Comparison of ENCODE assay signal across 28 cellular contexts in genomic region chr17:7508846-7509245, GRCh38. TPM values are rescaled to one million over a fixed set of nuclear protein-coding genes. Genes with fewer than 3 reads are reported as not detected.
DNase-seq lines count a peak whose midpoint lies in the region; ATAC-seq and TF ChIP-seq lines count a peak whose summit lies in the region.
"Had no signal": no experiment of that assay in that cellular context is flagged by ENCODE, and none has a peak within 500 bp of the region (broad histone marks: within the 10 kb centered on the region; RNA-seq: fewer than 3 reads in every experiment).

No MANE protein-coding gene starts in this region.

- no peak overlapping the region for H2BK12ac ChIP-seq in mesenchymal stem cell (ENCODE audit: low read length in 2 of 2)

- peaks cover 22% of the 10 kb centered on the region for H3K79me1 ChIP-seq in mesenchymal stem cell (replicated peaks; ENCODE audit: low read length, poor library complexity, severe bottlenecking)

- H3K9me3 ChIP-seq in mesenchymal stem cell (ENCODE audit: control insufficient read depth, low read length) = no peaks in the 10 kb centered on the region
- no peaks in the 10 kb centered on the region for H3K9me3 ChIP-seq in gastrocnemius medialis
- H3K9me3 ChIP-seq: HAP-1, ovary, stomach, thyroid gland had no signal

- H3K4ac ChIP-seq in mesenchymal stem cell (ENCODE audit: low read depth in 1 of 2, low read length in 2 of 2) = no peak overlapping the region

- peaks cover 82 to 99% of the 10 kb centered on the region in 2 experiments for H3K36me3 ChIP-seq in mesenchymal stem cell (ENCODE audit: control insufficient read depth in 1 of 2, insufficient read depth in 2 of 2, low read depth in 1 of 2, low read length in 2 of 2)
- peaks cover 3 to 90% of the 10 kb centered on the region in 2 donors for H3K36me3 ChIP-seq in gastrocnemius medialis
- H3K36me3 ChIP-seq: ovary had no signal

- H3K27me3 ChIP-seq in mesenchymal stem cell (ENCODE audit: control insufficient read depth in 1 of 2, insufficient read depth in 1 of 2, low read length in 2 of 2) (no peaks in the 10 kb centered on the region), gastrocnemius medialis (no peaks in the 10 kb centered on the region)
- H3K27me3 ChIP-seq: ovary, stomach, thyroid gland had no signal

- H2AK5ac ChIP-seq in mesenchymal stem cell (ENCODE audit: low read length, severe bottlenecking) = no peak overlapping the region

- 96% methylated on average over 9 of the region's 9 CpGs for WGBS in mesenchymal stem cell

- ATAC-seq in gastrocnemius medialis = no peak
- ATAC-seq: left cardiac atrium, SK-N-SH treated with all-trans-retinoic acid at 6 μM for 48 hours had no signal

- peak; percentile 45 for DNase-seq in activated effector memory CD4-positive, alpha-beta T cell treated with anti-CD3 and anti-CD28 coated beads, Interleukin-2, amount 50 U/mL, for 16 hours
- no peak for DNase-seq in activated effector memory CD4-positive, alpha-beta T cell treated with Interleukin-2 at 50 U/mL for 16 hours
- DNase-seq in mesenchymal stem cell (no peak), gastrocnemius medialis (no peak)
- DNase-seq: 8988T; activated CD4-positive, alpha-beta memory T cell treated with anti-CD3 and anti-CD28 coated beads, Interleukin-2, amount 10 ng/mL, durations not matched to agents 7 days and 5 days; activated CD4-positive, alpha-beta T cell treated with anti-CD3 and anti-CD28 coated beads for 1 hour; activated CD8-positive, alpha-beta memory T cell treated with anti-CD3 and anti-CD28 coated beads, Interleukin-2, amount 50 U/mL, for 48 hours; activated gamma-delta T cell; dermis blood vessel endothelial cell; DND-41; hippocampal formation; left cardiac atrium; NCI-H1105; NCI-H1930; NCI-H524 treated with DMSO at 0.1 percent for 48 hours; ovary; small intestine; stomach; thyroid gland had no signal

- in situ Hi-C loops in gastrocnemius medialis (cut with MboI; ENCODE audit: low sequenced_read_pairs in 4 of 4) = loop anchor here in 2 of 4 donors (10.0 to 25.0 kb wide), 3 partner anchors 46 to 178 kb away; partner anchors contain the start of genes TP53 (in 2 of the 2), WRAP53 (in 2 of the 2), KCTD11 (in 1 of the 2) and TMEM95 (in 1 of the 2)

- intact Hi-C loops in gastrocnemius medialis (cut with DNase I; ENCODE audit: low total_unique reads) = no loop called here

- H4K91ac ChIP-seq in mesenchymal stem cell (ENCODE audit: low read length) = no peak overlapping the region

- H2BK120ac ChIP-seq in mesenchymal stem cell (ENCODE audit: low read depth, low read length) = no peak overlapping the region

- H2BK15ac ChIP-seq in mesenchymal stem cell (ENCODE audit: low read depth, poor library complexity, severe bottlenecking) = no peak overlapping the region

- H3K27ac ChIP-seq in mesenchymal stem cell (ENCODE audit: low read length, poor library complexity, severe bottlenecking) (no peak overlapping the region), gastrocnemius medialis (no peak overlapping the region)
- H3K27ac ChIP-seq: ovary, stomach, thyroid gland had no signal

- no peak overlapping the region for H2AFZ ChIP-seq in mesenchymal stem cell (ENCODE audit: low read depth, low read length)

- H3K4me1 ChIP-seq in mesenchymal stem cell (ENCODE audit: control insufficient read depth, insufficient read depth, low read depth, low read length) (no peaks in the 10 kb centered on the region), gastrocnemius medialis (no peaks in the 10 kb centered on the region)
- H3K4me1 ChIP-seq: HAP-1, stomach, thyroid gland had no signal

- H2BK5ac ChIP-seq in mesenchymal stem cell (ENCODE audit: low read depth, low read length, poor library complexity, severe bottlenecking) = no peak overlapping the region

- H4K8ac ChIP-seq in mesenchymal stem cell (ENCODE audit: low read length) = peak overlapping the region; percentile 57

- H3K9ac ChIP-seq in mesenchymal stem cell (ENCODE audit: low read length) = no peak overlapping the region

- no peak overlapping the region for H3K18ac ChIP-seq in mesenchymal stem cell (ENCODE audit: low read depth in 1 of 2, low read length in 2 of 2)

- H3K14ac ChIP-seq in mesenchymal stem cell (ENCODE audit: low read length in 2 of 2) = no peak overlapping the region

- no peak for TF ChIP-seq CTCF in gastrocnemius medialis (IDR thresholded peaks at IDR 0.05 in 4 of 5, conservative IDR thresholded peaks at IDR 0.05 in 1 of 5)

- no peak overlapping the region for H3K4me2 ChIP-seq in mesenchymal stem cell (ENCODE audit: low read length, poor library complexity, severe bottlenecking)

- no peak for TF ChIP-seq POLR2A in gastrocnemius medialis (IDR thresholded peaks at IDR 0.05)

- H3K4me3 ChIP-seq in mesenchymal stem cell (ENCODE audit: insufficient read depth in 1 of 2, low read depth in 1 of 2, low read length in 2 of 2) (no peak overlapping the region), gastrocnemius medialis (no peak overlapping the region)
- H3K4me3 ChIP-seq: HAP-1, ovary, stomach, thyroid gland had no signal

- H3K23ac ChIP-seq in mesenchymal stem cell (ENCODE audit: low read length in 2 of 2) = no peak overlapping the region

RNA-seq across cellular contexts. Expression of gene POLR2A, which starts 24.7 kb away (rescaled TPM):
- 41.8 TPM for polyA plus RNA-seq in mesenchymal stem cell (2013, experiment 1 of 2)
- 35.6 TPM for polyA plus RNA-seq in mesenchymal stem cell (2013, experiment 2 of 2)
- total RNA-seq in gastrocnemius medialis = 10 to 100 TPM; 20.3 to 56.9 (median 39.3) TPM

RNA-seq across cellular contexts. Expression of gene SLC35G6, which starts 27.6 kb away (rescaled TPM):
- polyA plus RNA-seq in mesenchymal stem cell (2013, experiment 1 of 2) = not detected
- not detected for polyA plus RNA-seq in mesenchymal stem cell (2013, experiment 2 of 2)
- total RNA-seq in gastrocnemius medialis = not detected
- total RNA-seq: activated CD4-positive, alpha-beta memory T cell treated with anti-CD3 and anti-CD28 coated beads, Interleukin-2, amount 10 ng/mL, durations not matched to agents 7 days and 5 days; dermis blood vessel endothelial cell; endothelial cell of umbilical vein; fibroblast of lung; left cardiac atrium; lung microvascular endothelial cell; ovary; renal cortical epithelial cell; stomach; T-helper 2 cell treated with Interferon-gamma antibody and Interleukin-4, amounts not matched to agents 100 ng/mL and 5 ng/mL, for 36 hours; thyroid gland had no signal
- polyA plus RNA-seq: endothelial cell of umbilical vein, fibroblast of lung, neural cell, ovary, small intestine, stomach had no signal

RNA-seq across cellular contexts. Expression of gene ZBTB4, which starts 29.4 kb away (rescaled TPM):
- 38.6 TPM for polyA plus RNA-seq in mesenchymal stem cell (2013, experiment 1 of 2)
- polyA plus RNA-seq in mesenchymal stem cell (2013, experiment 2 of 2) = 37.3 TPM
- 10 to 100 TPM; 24.2 to 43.1 (median 31.2) TPM for total RNA-seq in gastrocnemius medialis

RNA-seq across cellular contexts. Expression of gene TNFSF12, which starts 40.0 kb away (rescaled TPM):
- polyA plus RNA-seq in mesenchymal stem cell (2013, experiment 1 of 2) = 24.0 TPM
- polyA plus RNA-seq in mesenchymal stem cell (2013, experiment 2 of 2) = 23.6 TPM
- total RNA-seq in gastrocnemius medialis = 10 to 100 TPM in 3 of 4 donors, 1 to 10 TPM in 1; 7.9 to 26.1 (median 16.9) TPM
- polyA plus RNA-seq: neural cell had no signal

RNA-seq across cellular contexts. Expression of gene TNFSF13, which starts 49.7 kb away (rescaled TPM):
- polyA plus RNA-seq in mesenchymal stem cell (2013, experiment 1 of 2) = 0.61 TPM
- polyA plus RNA-seq in mesenchymal stem cell (2013, experiment 2 of 2) = 0.23 TPM
- 1 to 10 TPM; 2.8 to 8.4 (median 5.0) TPM for total RNA-seq in gastrocnemius medialis
